In genomic region chr17:16975744-16976625, GRCh38 we compare ENCODE assay signal across 17 cellular contexts. TPM values are rescaled to one million over a fixed set of nuclear protein-coding genes. Genes with fewer than 3 reads are reported as not detected.
DNase-seq lines count a peak whose midpoint lies in the region; ATAC-seq and TF ChIP-seq lines count a peak whose summit lies in the region.
"Had no signal": no experiment of that assay in that cellular context is flagged by ENCODE, and none has a peak within 500 bp of the region (broad histone marks: within the 10 kb centered on the region; RNA-seq: fewer than 3 reads in every experiment).

No MANE protein-coding gene starts in this region.

- no peaks in the 10 kb centered on the region for H3K9me3 Mint-ChIP-seq in activated CD4-positive, alpha-beta T cell treated with anti-CD3 and anti-CD28 coated beads, Interleukin-2, amount 10 ng/mL, durations not matched to agents 24 days and 14 days
- H3K9me3 Mint-ChIP-seq in naive B cell: no peaks in the 10 kb centered on the region
- H3K9me3 Mint-ChIP-seq: immature natural killer cell had no signal

- peak overlapping the region; percentile 86 for H3K9ac ChIP-seq in OCI-LY3 (ENCODE audit: low read length)

- no peaks in the 10 kb centered on the region for H3K36me3 ChIP-seq in OCI-LY3 (replicated peaks; ENCODE audit: low read depth, low read length)
- H3K36me3 ChIP-seq: SJSA1, upper lobe of right lung had no signal

- ATAC-seq in GM21381 (IDR thresholded peaks at IDR 0.05; ENCODE audit: unreplicated experiment) (peak; percentile 19), naive B cell (ENCODE audit: low read depth in 2 of 2) (no peak)
- ATAC-seq: upper lobe of right lung had no signal

- H3K4me2 ChIP-seq in OCI-LY3 (ENCODE audit: low read length): peak overlapping the region; percentile 86

- peaks cover 6% of the 10 kb centered on the region for H3K27me3 Mint-ChIP-seq in activated CD4-positive, alpha-beta T cell treated with anti-CD3 and anti-CD28 coated beads, Interleukin-2, amount 10 ng/mL, durations not matched to agents 24 days and 14 days
- no peaks in the 10 kb centered on the region for H3K27me3 Mint-ChIP-seq in naive B cell

- H3K4me1 Mint-ChIP-seq in activated CD4-positive, alpha-beta T cell treated with anti-CD3 and anti-CD28 coated beads, Interleukin-2, amount 10 ng/mL, durations not matched to agents 24 days and 14 days: peaks cover 15% of the 10 kb centered on the region
- H3K4me1 Mint-ChIP-seq in naive B cell: peaks cover 74 to 91% (median 75%) of the 10 kb centered on the region in 3 donors
- H3K4me1 Mint-ChIP-seq: immature natural killer cell had no signal

- H3K4me3 Mint-ChIP-seq in activated CD4-positive, alpha-beta T cell treated with anti-CD3 and anti-CD28 coated beads, Interleukin-2, amount 10 ng/mL, durations not matched to agents 24 days and 14 days: peak overlapping the region; percentile 9
- H3K4me3 Mint-ChIP-seq in naive B cell: peak overlapping the region; percentile 13 to 87 (median 60)
- H3K4me3 Mint-ChIP-seq: immature natural killer cell, mesothelial cell of epicardium had no signal

- no peak overlapping the region for H2AFZ ChIP-seq in OCI-LY3 (ENCODE audit: low read depth, low read length)

- H3K27me3 ChIP-seq in OCI-LY3 (ENCODE audit: low read depth, low read length): no peaks in the 10 kb centered on the region
- H3K27me3 ChIP-seq: SJSA1, upper lobe of right lung had no signal

- peaks cover 87% of the 10 kb centered on the region for H3K4me1 ChIP-seq in OCI-LY3 (ENCODE audit: low read length)
- H3K4me1 ChIP-seq: upper lobe of right lung had no signal

- TF ChIP-seq CTCF in OCI-LY3 (IDR thresholded peaks at IDR 0.05; ENCODE audit: low read depth, low read length): no peak

- no peak for DNase-seq in activated CD4-positive, alpha-beta T cell treated with anti-CD3 and anti-CD28 coated beads, Interleukin-2, amount 10 ng/mL, durations not matched to agents 24 days and 14 days
- no peak for DNase-seq in activated CD4-positive, alpha-beta T cell treated with anti-CD3 and anti-CD28 coated beads, Interleukin-2, amount 50 U/mL, for 1 hour
- DNase-seq in naive B cell: no peak
- no peak for DNase-seq in foreskin melanocyte
- DNase-seq in NCI-H2196 (lab: John Stamatoyannopoulos, UW; ENCODE audit: unreplicated experiment): no peak
- DNase-seq in KBM-7: no peak
- DNase-seq: Calu3, immature natural killer cell, KG1, NCI-H2029, NCI-H82, upper lobe of right lung had no signal

- H4K20me1 ChIP-seq in OCI-LY3 (ENCODE audit: insufficient read depth, low read length): no peaks in the 10 kb centered on the region

- H3K79me2 ChIP-seq in OCI-LY3 (ENCODE audit: low read length): peaks cover 16% of the 10 kb centered on the region

- intact Hi-C loops in activated CD4-positive, alpha-beta T cell treated with anti-CD3 and anti-CD28 coated beads, Interleukin-2, amount 10 ng/mL, durations not matched to agents 24 days and 14 days (cut with micrococcal nuclease): no loop called here

- peak overlapping the region; percentile 99 for H3K27ac ChIP-seq in OCI-LY3 (ENCODE audit: low read length)
- H3K27ac ChIP-seq: SJSA1, upper lobe of right lung had no signal

- H3K4me3 ChIP-seq in OCI-LY3 (ENCODE audit: low read length): peak overlapping the region; percentile 65
- H3K4me3 ChIP-seq: SJSA1, upper lobe of right lung had no signal

- no peaks in the 10 kb centered on the region for H3K36me3 Mint-ChIP-seq in activated CD4-positive, alpha-beta T cell treated with anti-CD3 and anti-CD28 coated beads, Interleukin-2, amount 10 ng/mL, durations not matched to agents 24 days and 14 days (ENCODE audit: low read depth)
- H3K36me3 Mint-ChIP-seq in naive B cell: no peaks in the 10 kb centered on the region
- H3K36me3 Mint-ChIP-seq: immature natural killer cell, mesothelial cell of epicardium had no signal

- no peaks in the 10 kb centered on the region for H3K9me3 ChIP-seq in OCI-LY3 (ENCODE audit: insufficient read depth, low read length)
- H3K9me3 ChIP-seq: SJSA1, upper lobe of right lung had no signal

- no peak overlapping the region for H3K27ac Mint-ChIP-seq in activated CD4-positive, alpha-beta T cell treated with anti-CD3 and anti-CD28 coated beads, Interleukin-2, amount 10 ng/mL, durations not matched to agents 24 days and 14 days
- peak overlapping the region; percentile 36 to 99 (median 89) for H3K27ac Mint-ChIP-seq in naive B cell
- H3K27ac Mint-ChIP-seq: mesothelial cell of epicardium had no signal

- in situ Hi-C loops in KBM-7 (cut with MboI; ENCODE audit: low pct_unique_long_range_greater_than_20kb, low sequenced_read_pairs): no loop called here

RNA-seq across cellular contexts. Expression of gene TNFRSF13B, which starts 4.1 kb away (rescaled TPM):
- total RNA-seq in activated CD4-positive, alpha-beta T cell treated with anti-CD3 and anti-CD28 coated beads, Interleukin-2, amount 10 ng/mL, durations not matched to agents 24 days and 14 days: not detected in 2 replicates
- polyA plus RNA-seq in naive B cell (ENCODE audit: low read depth in 6 of 6): 10 to 100 TPM in 5 of 6 donors, 1 to 10 TPM in 1; 4.0 to 17.5 (median 13.3) TPM
- total RNA-seq: Calu3, frontal cortex, mesothelial cell of epicardium, SJSA1, upper lobe of right lung had no signal
- polyA plus RNA-seq: immature natural killer cell had no signal
